In genomic region chr3:32571192-32571485, GRCh38 we compare ENCODE assay signal across 7 cellular contexts. TPM values are rescaled to one million over a fixed set of nuclear protein-coding genes. Genes with fewer than 3 reads are reported as not detected.
DNase-seq lines count a peak whose midpoint lies in the region; ATAC-seq, FAIRE-seq and TF ChIP-seq lines count a peak whose summit lies in the region.

No MANE protein-coding gene starts in this region.

- H3K4me2 ChIP-seq in K562 (ENCODE audit: insufficient read depth, low read length) (peak overlapping the region; percentile 84), HepG2 (ENCODE audit: low read depth, low read length) (peak overlapping the region; percentile 75)

- intact Hi-C loops in K562 (cut with micrococcal nuclease) (loop anchor here (2.0 kb wide), 1 partner anchor 26 kb away; no protein-coding TSS in a partner anchor), HepG2 (cut with micrococcal nuclease; ENCODE audit: unreplicated experiment) (loop anchor here (10.0 kb wide), 1 partner anchor 114 kb away; the partner anchor contains the start of gene CNOT10), thyroid gland (cut with DNase I) (no loop called here)

- BruUV-seq in K562 (replicated peaks; lab: Mats Ljungman, UMichigan) (no TSS peak), HepG2 (replicated peaks; lab: Mats Ljungman, UMichigan) (TSS peak; percentile 72)

- H3K9me3 ChIP-seq in K562 (replicated peaks; ENCODE audit: control insufficient read depth, insufficient read depth, low read depth, low read length) (no peaks in the 10 kb centered on the region), HepG2 (ENCODE audit: low read length) (no peaks in the 10 kb centered on the region), thyroid gland (no peaks in the 10 kb centered on the region)

- TF ChIP-seq CTCF in K562 (IDR thresholded peaks at IDR 0.05 in 2 of 3, conservative IDR thresholded peaks at IDR 0.05 in 1 of 3; ENCODE audit: insufficient read depth in 2 of 3, low read depth in 1 of 3, low read length in 3 of 3) (no peak), HepG2 (CRISPR knock-in tag; IDR thresholded peaks at IDR 0.05) (no peak), thyroid gland (IDR thresholded peaks at IDR 0.05) (no peak)

- peaks cover 49% of the 10 kb centered on the region for H3K79me2 ChIP-seq in K562 (ENCODE audit: control insufficient read depth, insufficient read depth, low read length)
- H3K79me2 ChIP-seq in HepG2 (ENCODE audit: insufficient read depth, low read length) = peaks cover 32% of the 10 kb centered on the region

- WGBS in K562 (ENCODE audit: insufficient coverage, low coverage, missing lambda C conversion rate) = 2% methylated on average over 14 of the region's 14 CpGs
- WGBS in HepG2 (ENCODE audit: low lambda C conversion rate) = 3% methylated on average over 6 of the region's 14 CpGs
- 2 to 3% methylated on average over 8 to 9 of the region's 14 CpGs for WGBS in thyroid gland, 2 donors

- H3K4me1 ChIP-seq in K562 (replicated peaks in 1 of 2; ENCODE audit: control insufficient read depth in 2 of 2, insufficient read depth in 2 of 2, low read length in 2 of 2) (peaks cover 10 to 11% of the 10 kb centered on the region in 2 experiments), HepG2 (ENCODE audit: insufficient read depth, low read length) (peaks cover 49% of the 10 kb centered on the region), thyroid gland (peaks cover 10 to 11% of the 10 kb centered on the region in 2 donors)

- no peak for TF ChIP-seq RAD21 in K562 (CRISPR knock-in tag; conservative IDR thresholded peaks at IDR 0.05 in 1 of 2, IDR thresholded peaks at IDR 0.05 in 1 of 2)
- TF ChIP-seq RAD21 in HepG2 (CRISPR knock-in tag; IDR thresholded peaks at IDR 0.05) = no peak

- H3K27ac ChIP-seq in K562 (ENCODE audit: extremely low read depth, low read depth, low read length) (peak overlapping the region; percentile 86), HepG2 (ENCODE audit: extremely low read length, insufficient read depth, low read length) (peak overlapping the region; percentile 97), thyroid gland (peak overlapping the region; percentile 93 to 99 (median 98))

- H3K36me3 ChIP-seq in K562 (ENCODE audit: control insufficient read depth, insufficient read depth, low read length) (peaks cover 12% of the 10 kb centered on the region), HepG2 (replicated peaks in 1 of 2; ENCODE audit: control insufficient read depth in 1 of 2, insufficient read depth in 2 of 2, low read length in 2 of 2) (peaks cover 0 to under 1% of the 10 kb centered on the region in 2 experiments; a peak in 3 of 5 replicates), thyroid gland (no peaks in the 10 kb centered on the region)

- no peak for TF ChIP-seq POLR2A in K562 (conservative IDR thresholded peaks at IDR 0.05)
- no peak for TF ChIP-seq POLR2A in HepG2 (IDR thresholded peaks at IDR 0.05; ENCODE audit: insufficient read depth in 1 of 2, low read depth in 2 of 2, low read length in 2 of 2)
- no peak for TF ChIP-seq POLR2A in thyroid gland (IDR thresholded peaks at IDR 0.05)

- H3K4me3 ChIP-seq in K562 (peak overlapping the region; percentile 72), HepG2 (replicated peaks in 1 of 3; ENCODE audit: insufficient read depth in 1 of 3, low read depth in 2 of 3, low read length in 3 of 3) (peak overlapping the region; percentile 90 to 99 (median 97)), thyroid gland (replicated peaks in 1 of 3) (peak overlapping the region; percentile 93 to 97 (median 95))

- POLR2A ChIA-PET in K562 (lab: Yijun Ruan, JAX) = no interaction called here
- POLR2A ChIA-PET in HepG2 (lab: Yijun Ruan, JAX) = no interaction called here

- CTCF ChIA-PET in K562 (lab: Yijun Ruan, JAX; ENCODE audit: low intra/inter-chr PET ratio) = no interaction called here
- CTCF ChIA-PET in HepG2 (lab: Yijun Ruan, JAX; ENCODE audit: low intra/inter-chr PET ratio, low total read pairs) = no interaction called here

- peak; percentile 34; the same call in 1 of the 2 replicates for TF ChIP-seq EP300 in K562 (IDR thresholded peaks at IDR 0.05; ENCODE audit: low read length)
- no peak for TF ChIP-seq EP300 in HepG2 (IDR thresholded peaks at IDR 0.05; ENCODE audit: low read depth in 2 of 2, low read length in 2 of 2)
- no peak for TF ChIP-seq EP300 in HepG2 (CRISPR knock-in tag; IDR thresholded peaks at IDR 0.05; ENCODE audit: borderline replicate concordance)

- FAIRE-seq in K562 (lab: Jason Lieb, UNC) = no peak
- FAIRE-seq in HepG2 (lab: Jason Lieb, UNC) = no peak

- H2AFZ ChIP-seq in K562 (ENCODE audit: low read depth, low read length) (peak overlapping the region; percentile 97), HepG2 (ENCODE audit: low read length) (peak overlapping the region; percentile 39)

- H3K27me3 ChIP-seq in K562 (ENCODE audit: control insufficient read depth in 2 of 2, insufficient read depth in 2 of 2, low read length in 2 of 2) (no peaks in the 10 kb centered on the region), HepG2 (ENCODE audit: control insufficient read depth in 1 of 2, insufficient read depth in 2 of 2, low read length in 2 of 2) (no peaks in the 10 kb centered on the region), thyroid gland (no peaks in the 10 kb centered on the region)

- H4K20me1 ChIP-seq in K562 (replicated peaks; ENCODE audit: control insufficient read depth, insufficient read depth, low read length) (peaks cover 6% of the 10 kb centered on the region; the same call in 1 of the 2 replicates), HepG2 (ENCODE audit: insufficient read depth, low read length) (peaks cover 8% of the 10 kb centered on the region; the same call in 1 of the 2 replicates)

- DNase-seq in K562 (ENCODE audit: extremely low read depth in 1 of 4, low spot score in 3 of 4) (no peak), HepG2 (ENCODE audit: low spot score) (no peak), thyroid gland (no peak), NOMO-1 treated with dmso at 0.1 percent for 144 hours (lab: John Stamatoyannopoulos, UW; ENCODE audit: unreplicated experiment) (no peak)

- ATAC-seq in GM19438 (IDR thresholded peaks at IDR 0.05; ENCODE audit: low read depth, unreplicated experiment) (peak; percentile 35), HG03460 (IDR thresholded peaks at IDR 0.05; ENCODE audit: unreplicated experiment) (peak; percentile 28), K562 (peak; percentile 82), HepG2 (peak; percentile 62), HG02623 (IDR thresholded peaks at IDR 0.05; ENCODE audit: unreplicated experiment) (no peak)

- no peaks in the 10 kb centered on the region for H3K9me1 ChIP-seq in K562 (ENCODE audit: control insufficient read depth, insufficient read depth, low read length)

- in situ Hi-C loops in K562 (cut with MboI) (no loop called here), HepG2 (cut with HindIII; ENCODE audit: extremely low pct_ligation_motif_present, low pct_unique_long_range_greater_than_20kb) (no loop called here)

- peak overlapping the region; percentile 82 to 100 for H3K9ac ChIP-seq in K562 (ENCODE audit: insufficient read depth in 1 of 2, low read depth in 2 of 2, low read length in 2 of 2)
- peak overlapping the region; percentile 98 for H3K9ac ChIP-seq in HepG2 (ENCODE audit: insufficient read depth, low read depth, low read length)

TF ChIP-seq in K562, 482 proteins besides CTCF, POLR2A, EP300 and RAD21 (continues in another document):
- TF ChIP-seq TRIM28 (IDR thresholded peaks at IDR 0.05) = 0 out of 2 replicates have a peak, but pooled peaks have one; percentile 18

RNA-seq across cellular contexts. Expression of gene DYNC1LI1, which starts 0.5 kb away (rescaled TPM):
- 31.8 and 78.8 TPM in 2 replicates for total RNA-seq in K562 (2011; cell fraction: chromatin; rRNA removed; ENCODE audit: low replicate concordance)
- total RNA-seq in K562 (2011; cell fraction: nucleolus; rRNA removed) = 39.7 and 41.7 TPM in 2 replicates
- 50.8 and 61.4 TPM in 2 replicates for total RNA-seq in K562 (2011; cell fraction: nucleoplasm; rRNA removed)
- total RNA-seq in K562 (2014; rRNA removed) (61.3 and 61.6 TPM in 2 replicates), K562 (2014; rRNA removed; fragmentation: Illumina TruSeq; extraction: Trizol) (78.1 and 101 TPM in 2 replicates), K562 (2015; rRNA removed; fragmentation: Illumina TruSeq; extraction: Trizol) (66.8 and 70.2 TPM in 2 replicates), K562 (2021) (61.8 and 63.0 TPM in 2 replicates), HepG2 (2016; rRNA removed; fragmentation: Illumina TruSeq; extraction: Trizol) (37.1 and 51.6 TPM in 2 replicates), thyroid gland (10 to 100 TPM; 23.5 to 46.0 (median 26.5) TPM)
- polyA plus RNA-seq in K562 (2011; rRNA removed) (42.5 and 85.4 TPM in 2 replicates), K562 (2014; fragmentation: Illumina TruSeq; extraction: Trizol) (60.7 and 66.9 TPM in 2 replicates), K562 (2014; fragmentation: Nextera tagmentation; extraction: Ambion mirVana) (10 to 100 TPM; 21.0 to 26.0 TPM), K562 (2014; rRNA removed) (54.8 and 59.5 TPM in 2 replicates), HepG2 (2011; rRNA removed) (10.5 and 13.4 TPM in 2 replicates)
- 18.3 and 20.7 TPM in 2 replicates for polyA plus RNA-seq in K562 (2011; cell fraction: cytosol; rRNA removed)
- polyA plus RNA-seq in K562 (2011; cell fraction: nucleus; rRNA removed) = 15.0 and 15.5 TPM in 2 replicates
- polyA plus RNA-seq in K562 (2012) = 40.5 and 70.9 TPM in 2 replicates
- polyA minus RNA-seq in K562 (2011; rRNA and poly(A)+ RNA removed) = 61.2 and 78.5 TPM in 2 replicates
- 19.2 and 34.3 TPM in 2 replicates for polyA minus RNA-seq in K562 (2011; cell fraction: cytosol; rRNA and poly(A)+ RNA removed)
- polyA minus RNA-seq in K562 (2011; cell fraction: nucleus; rRNA and poly(A)+ RNA removed) = 39.3 and 54.0 TPM in 2 replicates
- 33.6 and 36.9 TPM in 2 replicates for total RNA-seq in HepG2 (2016; cell fraction: cytosol; rRNA removed; fragmentation: Illumina TruSeq; extraction: Trizol; ENCODE audit: low read depth)
- 39.2 and 45.8 TPM in 2 replicates for total RNA-seq in HepG2 (2016; cell fraction: insoluble cytoplasmic fraction; rRNA removed; fragmentation: Illumina TruSeq; extraction: Trizol)
- 14.4 and 17.4 TPM in 2 replicates for total RNA-seq in HepG2 (2016; cell fraction: membrane; rRNA removed; fragmentation: Illumina TruSeq; extraction: Trizol)
- total RNA-seq in HepG2 (2016; cell fraction: nucleus; rRNA removed; fragmentation: Illumina TruSeq; extraction: Trizol) = 25.8 and 26.3 TPM in 2 replicates
- 6.3 and 7.7 TPM in 2 replicates for polyA plus RNA-seq in HepG2 (2011; cell fraction: cytosol; rRNA removed)
- polyA plus RNA-seq in HepG2 (2011; cell fraction: nucleus; rRNA removed) = 5.8 and 6.5 TPM in 2 replicates
- 18.4 and 21.5 TPM in 2 replicates for polyA plus RNA-seq in HepG2 (2012)
- 3.1 and 3.3 TPM in 2 replicates for polyA plus RNA-seq in HepG2 (2016; cell fraction: cytosol; fragmentation: Illumina TruSeq; extraction: Trizol; ENCODE audit: low read depth)
- polyA plus RNA-seq in HepG2 (2016; cell fraction: insoluble cytoplasmic fraction; fragmentation: Illumina TruSeq; extraction: Trizol; ENCODE audit: low read depth) = 48.8 and 52.8 TPM in 2 replicates
- polyA plus RNA-seq in HepG2 (2016; cell fraction: membrane; fragmentation: Illumina TruSeq; extraction: Trizol; ENCODE audit: low read depth) = 6.3 TPM in 2 replicates
- 23.4 and 26.9 TPM in 2 replicates for polyA plus RNA-seq in HepG2 (2016; cell fraction: nucleus; fragmentation: Illumina TruSeq; extraction: Trizol; ENCODE audit: insufficient read depth, low read depth)
- polyA minus RNA-seq in HepG2 (2011; rRNA and poly(A)+ RNA removed; ENCODE audit: low replicate concordance) = 10.8 and 15.6 TPM in 2 replicates
- 8.9 and 10.4 TPM in 2 replicates for polyA minus RNA-seq in HepG2 (2011; cell fraction: cytosol; rRNA and poly(A)+ RNA removed)
- polyA minus RNA-seq in HepG2 (2011; cell fraction: nucleus; rRNA and poly(A)+ RNA removed) = 26.1 and 27.7 TPM in 2 replicates
